Comparison of ENCODE assay signal across 8 cellular contexts in the genomic region with DNA sequence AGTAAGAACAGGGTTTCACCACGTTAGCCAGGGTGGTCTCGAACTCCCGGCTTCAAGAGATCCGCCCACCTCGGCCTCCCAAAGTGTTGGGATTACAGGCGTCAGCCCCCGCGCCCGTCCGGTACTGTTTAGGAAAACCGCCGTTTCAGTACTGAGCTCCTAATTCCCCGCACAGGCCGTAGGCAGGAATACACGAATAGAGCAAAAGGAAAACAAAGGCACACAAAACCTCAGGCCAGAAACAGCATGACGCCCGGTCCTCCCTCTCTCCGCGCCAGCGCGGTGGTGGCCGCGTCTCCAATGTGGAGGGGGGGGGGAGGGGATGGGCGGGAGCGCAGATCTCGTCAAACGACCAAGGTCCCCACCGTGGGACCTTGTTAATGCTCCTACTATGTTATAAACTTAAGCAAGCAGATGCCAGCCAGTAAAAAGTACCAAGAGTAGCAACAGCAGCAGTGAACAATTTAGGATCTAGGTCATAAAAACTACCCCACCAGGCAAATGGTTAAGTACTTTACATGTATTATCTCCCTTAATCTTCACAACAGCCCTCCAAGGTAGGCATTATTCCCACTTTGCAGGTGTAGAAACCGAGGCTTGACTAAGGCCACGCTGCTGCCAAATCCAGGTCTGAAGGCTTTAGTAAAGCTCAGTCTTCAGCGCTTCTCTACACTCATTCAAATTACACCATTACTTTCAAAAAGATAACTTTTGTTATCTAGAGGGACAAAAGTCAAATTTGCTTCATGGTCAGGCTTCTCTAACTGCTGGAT. TPM values are rescaled to one million over a fixed set of nuclear protein-coding genes. Genes with fewer than 3 reads are reported as not detected.
DNase-seq lines count a peak whose midpoint lies in the region; ATAC-seq, FAIRE-seq and TF ChIP-seq lines count a peak whose summit lies in the region.

No MANE protein-coding gene starts in this region.

- in situ Hi-C loops in HepG2 (cut with HindIII; ENCODE audit: extremely low pct_ligation_motif_present, low pct_unique_long_range_greater_than_20kb) = no loop called here

- ATAC-seq in HepG2 = peak; percentile 73

- no peak for TF ChIP-seq CTCF in HepG2 (CRISPR knock-in tag; IDR thresholded peaks at IDR 0.05)

- H3K27me3 ChIP-seq in HepG2 (ENCODE audit: control insufficient read depth in 1 of 2, insufficient read depth in 2 of 2, low read length in 2 of 2) = no peaks in the 10 kb centered on the region; a peak in 1 of 5 replicates

- POLR2A ChIA-PET in HepG2 (lab: Yijun Ruan, JAX) = interaction anchor here (0.6 to 1.4 kb wide), 6 partner anchors 18 to 1758 kb away, joined by 3 to 13 read pairs (median 4); no protein-coding TSS in a partner anchor

- H3K79me2 ChIP-seq in HepG2 (ENCODE audit: insufficient read depth, low read length) = peaks cover 87% of the 10 kb centered on the region

- BruUV-seq in HepG2 (replicated peaks; lab: Mats Ljungman, UMichigan) = TSS peak; percentile 87

- no peaks in the 10 kb centered on the region for H3K9me3 ChIP-seq in HepG2 (ENCODE audit: low read length)

- FAIRE-seq in HepG2 (lab: Jason Lieb, UNC) = no peak

- CTCF ChIA-PET in HepG2 (lab: Yijun Ruan, JAX; ENCODE audit: low intra/inter-chr PET ratio, low total read pairs) = no interaction called here

- peak; percentile 44 for DNase-seq in SIG-M5 treated with dmso at 0.1 percent for 504 hours (lab: John Stamatoyannopoulos, UW; ENCODE audit: unreplicated experiment)
- no peak for DNase-seq in SIG-M5 (lab: John Stamatoyannopoulos, UW)
- DNase-seq in NCI-H2107 treated with DMSO at 0.1 percent for 48 hours (lab: John Stamatoyannopoulos, UW; ENCODE audit: unreplicated experiment) = peak; percentile 86
- DNase-seq in activated CD4-positive, alpha-beta T cell treated with anti-CD3 and anti-CD28 coated beads for 4 hours = peak; percentile 19 to 29
- DNase-seq in dermis microvascular lymphatic vessel endothelial cell (ENCODE audit: low read depth in 2 of 2) = peak; percentile 60 to 71
- peak; percentile 46 for DNase-seq in HepG2 (ENCODE audit: low spot score)
- DNase-seq in stimulated activated CD4-positive, alpha-beta T cell treated with anti-CD3 and anti-CD28 coated beads, Interleukin-4, amount 100 ng/mL, for 1 hour = peak; percentile 33
- DNase-seq in NCI-H446 treated with DMSO at 0.1 percent for 48 hours (lab: John Stamatoyannopoulos, UW) = no peak

- H3K36me3 ChIP-seq in HepG2 (replicated peaks in 1 of 2; ENCODE audit: control insufficient read depth in 1 of 2, insufficient read depth in 2 of 2, low read length in 2 of 2) = 0 out of 5 replicates have a peak, but pooled peaks cover 0 to 9% of the 10 kb centered on the region in 2 experiments

- H3K4me2 ChIP-seq in HepG2 (ENCODE audit: low read depth, low read length) = peak overlapping the region; percentile 73

- H3K4me1 ChIP-seq in HepG2 (ENCODE audit: insufficient read depth, low read length) = peaks cover 52% of the 10 kb centered on the region

- H3K4me3 ChIP-seq in HepG2 (replicated peaks in 1 of 3; ENCODE audit: insufficient read depth in 1 of 3, low read depth in 2 of 3, low read length in 3 of 3) = peak overlapping the region; percentile 59 to 98 (median 87)

- H2AFZ ChIP-seq in HepG2 (ENCODE audit: low read length) = no peak overlapping the region

- TF ChIP-seq EP300 in HepG2 (IDR thresholded peaks at IDR 0.05; ENCODE audit: low read depth in 2 of 2, low read length in 2 of 2) = no peak
- TF ChIP-seq EP300 in HepG2 (CRISPR knock-in tag; IDR thresholded peaks at IDR 0.05; ENCODE audit: borderline replicate concordance) = no peak

- H3K27ac ChIP-seq in HepG2 (ENCODE audit: extremely low read length, insufficient read depth, low read length) = peak overlapping the region; percentile 98

- peaks cover 30% of the 10 kb centered on the region for H4K20me1 ChIP-seq in HepG2 (ENCODE audit: insufficient read depth, low read length)

- intact Hi-C loops in HepG2 (cut with micrococcal nuclease; ENCODE audit: unreplicated experiment) = loop anchor here (5.0 kb wide), 1 partner anchor 51 kb away; the partner anchor contains the start of gene UBE2Q1

- TF ChIP-seq RAD21 in HepG2 (CRISPR knock-in tag; IDR thresholded peaks at IDR 0.05) = no peak

- WGBS in HepG2 (ENCODE audit: low lambda C conversion rate) = 3% methylated on average over 27 of the region's 31 CpGs

- peak in 1 of 2 experiments; percentile 34; a peak in 1 of 4 replicates for TF ChIP-seq POLR2A in HepG2 (IDR thresholded peaks at IDR 0.05; ENCODE audit: insufficient read depth in 1 of 2, low read depth in 2 of 2, low read length in 2 of 2)

- H3K9ac ChIP-seq in HepG2 (ENCODE audit: insufficient read depth, low read depth, low read length) = peak overlapping the region; percentile 97

RNA-seq across cellular contexts. Expression of gene ADAR, which starts 0.7 kb away (rescaled TPM):
- 61.1 and 90.5 TPM in 2 replicates for total RNA-seq in dermis microvascular lymphatic vessel endothelial cell
- total RNA-seq in HepG2 (2016; rRNA removed; fragmentation: Illumina TruSeq; extraction: Trizol) = 70.8 and 94.6 TPM in 2 replicates
- 9.0 and 11.2 TPM in 2 replicates for total RNA-seq in HepG2 (2016; cell fraction: cytosol; rRNA removed; fragmentation: Illumina TruSeq; extraction: Trizol; ENCODE audit: low read depth)
- total RNA-seq in HepG2 (2016; cell fraction: insoluble cytoplasmic fraction; rRNA removed; fragmentation: Illumina TruSeq; extraction: Trizol) = 68.0 and 86.8 TPM in 2 replicates
- total RNA-seq in HepG2 (2016; cell fraction: membrane; rRNA removed; fragmentation: Illumina TruSeq; extraction: Trizol) = 39.0 and 39.7 TPM in 2 replicates
- total RNA-seq in HepG2 (2016; cell fraction: nucleus; rRNA removed; fragmentation: Illumina TruSeq; extraction: Trizol) = 58.4 and 70.1 TPM in 2 replicates
- 78.6 and 86.2 TPM in 2 replicates for polyA plus RNA-seq in HepG2 (2011; rRNA removed)
- polyA plus RNA-seq in HepG2 (2011; cell fraction: cytosol; rRNA removed) = 50.2 and 58.9 TPM in 2 replicates
- 99.9 and 117 TPM in 2 replicates for polyA plus RNA-seq in HepG2 (2011; cell fraction: nucleus; rRNA removed)
- 46.2 and 48.4 TPM in 2 replicates for polyA plus RNA-seq in HepG2 (2012)
- polyA plus RNA-seq in HepG2 (2016; cell fraction: cytosol; fragmentation: Illumina TruSeq; extraction: Trizol; ENCODE audit: low read depth) = 2.9 and 3.4 TPM in 2 replicates
- polyA plus RNA-seq in HepG2 (2016; cell fraction: insoluble cytoplasmic fraction; fragmentation: Illumina TruSeq; extraction: Trizol; ENCODE audit: low read depth) = 65.0 and 73.2 TPM in 2 replicates
- 14.8 and 16.7 TPM in 2 replicates for polyA plus RNA-seq in HepG2 (2016; cell fraction: membrane; fragmentation: Illumina TruSeq; extraction: Trizol; ENCODE audit: low read depth)
- 73.4 and 80.3 TPM in 2 replicates for polyA plus RNA-seq in HepG2 (2016; cell fraction: nucleus; fragmentation: Illumina TruSeq; extraction: Trizol; ENCODE audit: insufficient read depth, low read depth)
- polyA minus RNA-seq in HepG2 (2011; rRNA and poly(A)+ RNA removed; ENCODE audit: low replicate concordance) = 183 and 405 TPM in 2 replicates
- 60.8 and 69.1 TPM in 2 replicates for polyA minus RNA-seq in HepG2 (2011; cell fraction: cytosol; rRNA and poly(A)+ RNA removed)
- polyA minus RNA-seq in HepG2 (2011; cell fraction: nucleus; rRNA and poly(A)+ RNA removed) = 94.0 and 140 TPM in 2 replicates

RNA-seq across cellular contexts. Expression of gene CHRNB2, which starts 41.1 kb away (rescaled TPM):
- total RNA-seq in dermis microvascular lymphatic vessel endothelial cell = under 0.01 TPM in 1 of 2 replicates, not detected in the other
- 0.07 TPM in 1 of 2 replicates, not detected in the other for total RNA-seq in HepG2 (2016; rRNA removed; fragmentation: Illumina TruSeq; extraction: Trizol)
- not detected in 2 replicates for total RNA-seq in HepG2 (2016; cell fraction: cytosol; rRNA removed; fragmentation: Illumina TruSeq; extraction: Trizol; ENCODE audit: low read depth)
- total RNA-seq in HepG2 (2016; cell fraction: insoluble cytoplasmic fraction; rRNA removed; fragmentation: Illumina TruSeq; extraction: Trizol) = 0.06 TPM in 1 of 2 replicates, not detected in the other
- total RNA-seq in HepG2 (2016; cell fraction: membrane; rRNA removed; fragmentation: Illumina TruSeq; extraction: Trizol) = not detected in 2 replicates
- total RNA-seq in HepG2 (2016; cell fraction: nucleus; rRNA removed; fragmentation: Illumina TruSeq; extraction: Trizol) = 0.19 TPM in 1 of 2 replicates, not detected in the other
- 0.03 and 0.07 TPM in 2 replicates for polyA plus RNA-seq in HepG2 (2011; rRNA removed)
- polyA plus RNA-seq in HepG2 (2011; cell fraction: cytosol; rRNA removed) = 0.01 TPM in 1 of 2 replicates, not detected in the other
- polyA plus RNA-seq in HepG2 (2011; cell fraction: nucleus; rRNA removed) = 0.07 and 0.18 TPM in 2 replicates
- 0.04 and 0.07 TPM in 2 replicates for polyA plus RNA-seq in HepG2 (2012)
- polyA plus RNA-seq in HepG2 (2016; cell fraction: cytosol; fragmentation: Illumina TruSeq; extraction: Trizol; ENCODE audit: low read depth) = not detected in 2 replicates
- polyA plus RNA-seq in HepG2 (2016; cell fraction: insoluble cytoplasmic fraction; fragmentation: Illumina TruSeq; extraction: Trizol; ENCODE audit: low read depth) = not detected in 2 replicates
- not detected in 2 replicates for polyA plus RNA-seq in HepG2 (2016; cell fraction: membrane; fragmentation: Illumina TruSeq; extraction: Trizol; ENCODE audit: low read depth)
- 0.26 TPM in 1 of 2 replicates, not detected in the other for polyA plus RNA-seq in HepG2 (2016; cell fraction: nucleus; fragmentation: Illumina TruSeq; extraction: Trizol; ENCODE audit: insufficient read depth, low read depth)
- polyA minus RNA-seq in HepG2 (2011; rRNA and poly(A)+ RNA removed; ENCODE audit: low replicate concordance) = 0.21 and 0.24 TPM in 2 replicates
- not detected in 2 replicates for polyA minus RNA-seq in HepG2 (2011; cell fraction: cytosol; rRNA and poly(A)+ RNA removed)
- 0.12 and 0.13 TPM in 2 replicates for polyA minus RNA-seq in HepG2 (2011; cell fraction: nucleus; rRNA and poly(A)+ RNA removed)

RNA-seq across cellular contexts. Expression of gene UBE2Q1, which starts 50.2 kb away (rescaled TPM):
- 25.9 and 32.0 TPM in 2 replicates for total RNA-seq in dermis microvascular lymphatic vessel endothelial cell
- total RNA-seq in HepG2 (2016; rRNA removed; fragmentation: Illumina TruSeq; extraction: Trizol) = 37.9 and 41.7 TPM in 2 replicates
- 25.3 and 28.6 TPM in 2 replicates for total RNA-seq in HepG2 (2016; cell fraction: cytosol; rRNA removed; fragmentation: Illumina TruSeq; extraction: Trizol; ENCODE audit: low read depth)
- total RNA-seq in HepG2 (2016; cell fraction: insoluble cytoplasmic fraction; rRNA removed; fragmentation: Illumina TruSeq; extraction: Trizol) = 30.4 and 39.8 TPM in 2 replicates
- 62.1 and 67.2 TPM in 2 replicates for total RNA-seq in HepG2 (2016; cell fraction: membrane; rRNA removed; fragmentation: Illumina TruSeq; extraction: Trizol)
- total RNA-seq in HepG2 (2016; cell fraction: nucleus; rRNA removed; fragmentation: Illumina TruSeq; extraction: Trizol) = 22.1 and 39.3 TPM in 2 replicates
- polyA plus RNA-seq in HepG2 (2011; rRNA removed) = 11.7 and 12.0 TPM in 2 replicates
- 8.0 and 9.6 TPM in 2 replicates for polyA plus RNA-seq in HepG2 (2011; cell fraction: cytosol; rRNA removed)
- polyA plus RNA-seq in HepG2 (2011; cell fraction: nucleus; rRNA removed) = 14.6 and 16.1 TPM in 2 replicates
- polyA plus RNA-seq in HepG2 (2012) = 38.7 and 55.5 TPM in 2 replicates
- polyA plus RNA-seq in HepG2 (2016; cell fraction: cytosol; fragmentation: Illumina TruSeq; extraction: Trizol; ENCODE audit: low read depth) = 54.7 and 56.1 TPM in 2 replicates
- 55.4 and 68.5 TPM in 2 replicates for polyA plus RNA-seq in HepG2 (2016; cell fraction: insoluble cytoplasmic fraction; fragmentation: Illumina TruSeq; extraction: Trizol; ENCODE audit: low read depth)
- polyA plus RNA-seq in HepG2 (2016; cell fraction: membrane; fragmentation: Illumina TruSeq; extraction: Trizol; ENCODE audit: low read depth) = 93.4 and 96.6 TPM in 2 replicates
- 82.9 and 88.0 TPM in 2 replicates for polyA plus RNA-seq in HepG2 (2016; cell fraction: nucleus; fragmentation: Illumina TruSeq; extraction: Trizol; ENCODE audit: insufficient read depth, low read depth)
- polyA minus RNA-seq in HepG2 (2011; rRNA and poly(A)+ RNA removed; ENCODE audit: low replicate concordance) = 7.3 and 19.3 TPM in 2 replicates
- polyA minus RNA-seq in HepG2 (2011; cell fraction: cytosol; rRNA and poly(A)+ RNA removed) = 8.6 and 10.4 TPM in 2 replicates
- polyA minus RNA-seq in HepG2 (2011; cell fraction: nucleus; rRNA and poly(A)+ RNA removed) = 10.8 and 15.2 TPM in 2 replicates

Comparison
In these comparisons a context has a peak if more than half of its experiments do, and no peak if none do; other contexts are left out.
1. DNase-seq: peak in SIG-M5 treated with dmso at 0.1 percent for 504 hours (single experiment), NCI-H2107 treated with DMSO at 0.1 percent for 48 hours (single experiment), activated CD4-positive, alpha-beta T cell treated with anti-CD3 and anti-CD28 coated beads for 4 hours (2 of 2), dermis microvascular lymphatic vessel endothelial cell (2 of 2), HepG2 (single experiment) and stimulated activated CD4-positive, alpha-beta T cell treated with anti-CD3 and anti-CD28 coated beads, Interleukin-4, amount 100 ng/mL, for 1 hour (single experiment); none in SIG-M5 (single experiment) and NCI-H446 treated with DMSO at 0.1 percent for 48 hours (single experiment).